ENCODE assay signal across 8 cellular contexts in genomic region chr17:7393613-7394451, GRCh38. TPM values are rescaled to one million over a fixed set of nuclear protein-coding genes. Genes with fewer than 3 reads are reported as not detected.
DNase-seq lines count a peak whose midpoint lies in the region; ATAC-seq and TF ChIP-seq lines count a peak whose summit lies in the region.

No MANE protein-coding gene starts in this region.

- H3F3A ChIP-seq in SK-N-SH (replicated peaks; ENCODE audit: insufficient read depth) = peaks cover 11% of the 10 kb centered on the region

- ATAC-seq in GM19023 (IDR thresholded peaks at IDR 0.05; ENCODE audit: unreplicated experiment) (peak; percentile 40), HG03280 (IDR thresholded peaks at IDR 0.05; ENCODE audit: unreplicated experiment) (peak; percentile 38)

- H3K4me1 ChIP-seq in SK-N-SH (ENCODE audit: control insufficient read depth in 1 of 2, insufficient read depth in 2 of 2, low read depth in 1 of 2, low read length in 1 of 2) = peaks cover 0 to 9% of the 10 kb centered on the region in 2 experiments; a peak in 1 of 4 replicates

- H3K27me3 Mint-ChIP-seq in MCF 10A (ENCODE audit: insufficient read depth, unreplicated experiment) = no peaks in the 10 kb centered on the region

- no peak for TF ChIP-seq EP300 in SK-N-SH (IDR thresholded peaks at IDR 0.05; ENCODE audit: borderline replicate concordance in 1 of 2, low read depth in 1 of 2, low read length in 1 of 2)

- TSS peak; percentile 17 for BruUV-seq in MCF 10A (replicated peaks; lab: Mats Ljungman, UMichigan)

- peak; percentile 36 for TF ChIP-seq RAD21 in SK-N-SH (IDR thresholded peaks at IDR 0.05; ENCODE audit: low read length)

- peak overlapping the region; percentile 89 for H3K9ac ChIP-seq in SK-N-SH

- POLR2A ChIA-PET in SK-N-SH (lab: Yijun Ruan, JAX) (interaction anchor here (1.0 kb wide), 1 partner anchor 10 kb away, joined by 4 read pairs; the partner anchor contains the start of gene TMEM256), MCF 10A (lab: Yijun Ruan, JAX) (interaction anchor here (0.7 to 2.4 kb wide), 9 partner anchors 8 to 682 kb away, joined by 3 to 17 read pairs (median 4); partner anchors contain the start of genes TMEM102, TMEM256 and TMEM95)

- no peaks in the 10 kb centered on the region for H3K9me3 ChIP-seq in SK-N-SH

- H4K20me1 ChIP-seq in SK-N-SH (ENCODE audit: insufficient read depth) = no peaks in the 10 kb centered on the region

- TF ChIP-seq CTCF in AG09319 (IDR thresholded peaks at IDR 0.05; ENCODE audit: low read depth, low read length) = 0 out of 2 replicates have a peak, but pooled peaks have one; percentile 9
- peak; percentile 32 for TF ChIP-seq CTCF in SK-N-SH (IDR thresholded peaks at IDR 0.05)
- no peak for TF ChIP-seq CTCF in MCF 10A (IDR thresholded peaks at IDR 0.05; ENCODE audit: unreplicated experiment)

- peaks cover 6% of the 10 kb centered on the region for H3K4me1 Mint-ChIP-seq in MCF 10A (ENCODE audit: insufficient read depth, unreplicated experiment)

- intact Hi-C loops in MCF 10A (cut with micrococcal nuclease) = loop anchor here (2.0 kb wide), 1 partner anchor 41 kb away; the partner anchor contains the start of gene TMEM102

- peak overlapping the region; percentile 81 for H3K4me3 Mint-ChIP-seq in MCF 10A (ENCODE audit: unreplicated experiment)

- no peaks in the 10 kb centered on the region for H3K9me2 ChIP-seq in SK-N-SH

- peaks cover 30% of the 10 kb centered on the region for H3K36me3 Mint-ChIP-seq in MCF 10A (ENCODE audit: insufficient read depth, unreplicated experiment)

- peak overlapping the region; percentile 99 for H3K4me2 ChIP-seq in SK-N-SH

- peaks cover 18 to 31% of the 10 kb centered on the region in 2 experiments for H3K36me3 ChIP-seq in SK-N-SH (replicated peaks in 1 of 2; ENCODE audit: control insufficient read depth in 1 of 2, insufficient read depth in 2 of 2, low read length in 1 of 2)

- 11% methylated on average over 29 of the region's 48 CpGs for WGBS in SK-N-SH (ENCODE audit: low lambda C conversion rate)

- H3K79me2 ChIP-seq in SK-N-SH (ENCODE audit: insufficient read depth) = peaks cover 22% of the 10 kb centered on the region; the same call in 1 of the 2 replicates

- H3K27ac Mint-ChIP-seq in MCF 10A (ENCODE audit: low read depth, unreplicated experiment) = no peak overlapping the region

- no peaks in the 10 kb centered on the region for H3K27me3 ChIP-seq in SK-N-SH (ENCODE audit: insufficient read depth)

- CTCF ChIA-PET in SK-N-SH (lab: Yijun Ruan, JAX) (interaction anchor here (1.1 to 2.5 kb wide), 5 partner anchors 9 to 109 kb away, joined by 3 to 13 read pairs (median 4); no protein-coding TSS in a partner anchor), MCF 10A (lab: Yijun Ruan, JAX) (interaction anchor here (0.6 to 1.3 kb wide), 4 partner anchors 33 to 295 kb away, joined by 3 to 4 read pairs (median 4); no protein-coding TSS in a partner anchor)

- H3K27ac ChIP-seq in SK-N-SH (ENCODE audit: low read depth in 2 of 2, low read length in 1 of 2) = peak overlapping the region; percentile 85 to 91; a peak in 3 of 4 replicates

- peak overlapping the region; percentile 79; the same call in 1 of the 2 replicates for H2AFZ ChIP-seq in SK-N-SH (ENCODE audit: low read depth)

- peak overlapping the region; percentile 79 to 92 for H3K4me3 ChIP-seq in SK-N-SH (ENCODE audit: low read depth in 2 of 2, low read length in 1 of 2)

- DNase-seq in AG09319 (ENCODE audit: extremely low read depth, low read depth) (no peak), SK-N-SH (peak; percentile 74), MCF 10A (ENCODE audit: unreplicated experiment) (peak; percentile 33), left kidney (ENCODE audit: low read depth, low spot score) (peak; percentile 76), GDM1 (lab: John Stamatoyannopoulos, UW) (no peak)
- peak; percentile 32 to 35 for DNase-seq in stimulated activated CD8-positive, alpha-beta memory T cell treated with anti-CD3 and anti-CD28 coated beads, Interleukin-15, amount 100 ng/mL, for 48 hours (ENCODE audit: low read depth in 2 of 2)

- H3K9me3 Mint-ChIP-seq in MCF 10A (ENCODE audit: unreplicated experiment) = no peaks in the 10 kb centered on the region

TF ChIP-seq in SK-N-SH, 30 proteins besides CTCF, POLR2A, EP300 and RAD21:
- TF ChIP-seq MXI1 (IDR thresholded peaks at IDR 0.05; ENCODE audit: low read depth, low read length) (0 out of 2 replicates have a peak, but pooled peaks have one; percentile 24), MAX (IDR thresholded peaks at IDR 0.05; ENCODE audit: low read depth) (no peak), MEF2A (IDR thresholded peaks at IDR 0.05; ENCODE audit: borderline replicate concordance, low read depth) (no peak)

RNA-seq across cellular contexts. Expression of gene PLSCR3, which starts 0.5 kb away (rescaled TPM):
- polyA plus RNA-seq in SK-N-SH (2012; rRNA removed) = 72.0 and 95.0 TPM in 2 replicates
- polyA plus RNA-seq in SK-N-SH (2012; cell fraction: cytosol; rRNA removed) = 44.4 and 71.7 TPM in 2 replicates
- 149 and 189 TPM in 2 replicates for polyA plus RNA-seq in SK-N-SH (2012; cell fraction: nucleus; rRNA removed)
- total RNA-seq in MCF 10A (2022) = 53.8 and 59.0 TPM in 2 replicates

RNA-seq across cellular contexts. Expression of gene TMEM256, which starts 10.1 kb away (rescaled TPM):
- 114 and 213 TPM in 2 replicates for polyA plus RNA-seq in SK-N-SH (2012; rRNA removed)
- 112 and 115 TPM in 2 replicates for polyA plus RNA-seq in SK-N-SH (2012; cell fraction: cytosol; rRNA removed)
- polyA plus RNA-seq in SK-N-SH (2012; cell fraction: nucleus; rRNA removed) = 63.1 and 74.0 TPM in 2 replicates
- total RNA-seq in MCF 10A (2022) = 35.2 and 42.9 TPM in 2 replicates

RNA-seq across cellular contexts. Expression of gene TNK1, which starts 12.9 kb away (rescaled TPM):
- 0.64 and 0.75 TPM in 2 replicates for polyA plus RNA-seq in SK-N-SH (2012; rRNA removed)
- polyA plus RNA-seq in SK-N-SH (2012; cell fraction: cytosol; rRNA removed) = 0.24 and 0.59 TPM in 2 replicates
- 2.2 and 3.3 TPM in 2 replicates for polyA plus RNA-seq in SK-N-SH (2012; cell fraction: nucleus; rRNA removed)
- total RNA-seq in MCF 10A (2022) = 6.4 and 8.0 TPM in 2 replicates

RNA-seq across cellular contexts. Expression of gene NLGN2, which starts 13.8 kb away (rescaled TPM):
- polyA plus RNA-seq in SK-N-SH (2012; rRNA removed) = 16.8 and 29.9 TPM in 2 replicates
- polyA plus RNA-seq in SK-N-SH (2012; cell fraction: cytosol; rRNA removed) = 12.6 and 20.1 TPM in 2 replicates
- 143 and 167 TPM in 2 replicates for polyA plus RNA-seq in SK-N-SH (2012; cell fraction: nucleus; rRNA removed)
- 6.7 and 9.0 TPM in 2 replicates for total RNA-seq in MCF 10A (2022)

RNA-seq across cellular contexts. Expression of gene SPEM1, which starts 26.3 kb away (rescaled TPM):
- not detected in 2 replicates for polyA plus RNA-seq in SK-N-SH (2012; rRNA removed)
- not detected in 2 replicates for polyA plus RNA-seq in SK-N-SH (2012; cell fraction: cytosol; rRNA removed)
- not detected in 2 replicates for polyA plus RNA-seq in SK-N-SH (2012; cell fraction: nucleus; rRNA removed)
- total RNA-seq in MCF 10A (2022) = not detected in 2 replicates

Comparison
In these comparisons a context has a peak if more than half of its experiments do, and no peak if none do; other contexts are left out.
1. DNase-seq: peak in SK-N-SH (single experiment), MCF 10A (single experiment), left kidney (single experiment) and stimulated activated CD8-positive, alpha-beta memory T cell treated with anti-CD3 and anti-CD28 coated beads, Interleukin-15, amount 100 ng/mL, for 48 hours (2 of 2); none in AG09319 (single experiment) and GDM1 (single experiment).